11 cellular contexts compared by ENCODE assay signal in genomic region chr13:27968316-27969072, GRCh38. TPM values are rescaled to one million over a fixed set of nuclear protein-coding genes. Genes with fewer than 3 reads are reported as not detected.
DNase-seq lines count a peak whose midpoint lies in the region; ATAC-seq and TF ChIP-seq lines count a peak whose summit lies in the region.
"Had no signal": no experiment of that assay in that cellular context is flagged by ENCODE, and none has a peak within 500 bp of the region (broad histone marks: within the 10 kb centered on the region; RNA-seq: fewer than 3 reads in every experiment).

No MANE protein-coding gene starts in this region.

- H3K27ac ChIP-seq in HUES48 (ENCODE audit: low read depth, low read length) (no peak overlapping the region), body of pancreas (peak overlapping the region in 3 of 4 donors; percentile 72 to 76 (median 74))
- H3K27ac ChIP-seq: tibial artery had no signal

- H3K36me3 Mint-ChIP-seq in activated T-helper 1 cell treated with anti-CD3 and anti-CD28 coated beads, Interleukin-12 subunit alpha, Interleukin-12 subunit beta, Interleukin-2, Interleukin-4 antibody, amounts not matched to agents 30 ng/mL and 10 ng/mL and 1 ng/mL, durations not matched to agents 14 hours and 24 hours and 36 hours (ENCODE audit: low read depth), result peaks cover 2% of the 10 kb centered on the region
- H3K36me3 Mint-ChIP-seq: IgD-negative memory B cell had no signal

- H3K9ac ChIP-seq in HUES48 (ENCODE audit: low read depth, low read length) (no peak overlapping the region), mucosa of stomach (ENCODE audit: low read length) (peak overlapping the region; percentile 58)

- 1 to 2% methylated on average over 9 to 74 of the region's 85 CpGs for WGBS in body of pancreas, 2 donors

- peaks cover 100% of the 10 kb centered on the region for H3K27me3 ChIP-seq in HUES48 (ENCODE audit: control insufficient read depth, insufficient read depth, low read length)
- H3K27me3 ChIP-seq in body of pancreas, result peaks cover 0 to 13% of the 10 kb centered on the region in 2 donors
- peaks cover 79% of the 10 kb centered on the region for H3K27me3 ChIP-seq in mucosa of stomach (ENCODE audit: control insufficient read depth, insufficient read depth, low read length)

- H3K9me3 ChIP-seq in HUES48 (ENCODE audit: control insufficient read depth, insufficient read depth, low read length) (no peaks in the 10 kb centered on the region), body of pancreas (no peaks in the 10 kb centered on the region), mucosa of stomach (ENCODE audit: control insufficient read depth, low read length) (no peaks in the 10 kb centered on the region)
- H3K9me3 ChIP-seq: tibial artery had no signal

- H3K4me3 Mint-ChIP-seq in activated T-helper 1 cell treated with anti-CD3 and anti-CD28 coated beads, Interleukin-12 subunit alpha, Interleukin-12 subunit beta, Interleukin-2, Interleukin-4 antibody, amounts not matched to agents 30 ng/mL and 10 ng/mL and 1 ng/mL, durations not matched to agents 14 hours and 24 hours and 36 hours, result no peak overlapping the region

- TF ChIP-seq CTCF in body of pancreas (IDR thresholded peaks at IDR 0.05), result peak in 1 of 7 experiments; percentile 1

- peak in 1 of 3 donors; percentile 13 for TF ChIP-seq POLR2A in body of pancreas (IDR thresholded peaks at IDR 0.05)

- intact Hi-C loops in body of pancreas (cut with DNase I), result no loop called here
- intact Hi-C loops in activated T-helper 1 cell treated with anti-CD3 and anti-CD28 coated beads, Interleukin-12 subunit alpha, Interleukin-12 subunit beta, Interleukin-2, Interleukin-4 antibody, amounts not matched to agents 30 ng/mL and 10 ng/mL and 1 ng/mL, durations not matched to agents 14 hours and 24 hours and 36 hours (cut with micrococcal nuclease), result loop anchor here (1.0 to 5.0 kb wide), 4 partner anchors 8 to 176 kb away; partner anchors contain the start of gene GSX1

- H3K4me1 ChIP-seq in HUES48 (ENCODE audit: control insufficient read depth, insufficient read depth, low read length), result peaks cover 44% of the 10 kb centered on the region
- H3K4me1 ChIP-seq in body of pancreas, result peaks cover 28% of the 10 kb centered on the region
- peaks cover 35% of the 10 kb centered on the region for H3K4me1 ChIP-seq in mucosa of stomach (ENCODE audit: control insufficient read depth, insufficient read depth, low read length)

- H3K9me3 Mint-ChIP-seq in activated T-helper 1 cell treated with anti-CD3 and anti-CD28 coated beads, Interleukin-12 subunit alpha, Interleukin-12 subunit beta, Interleukin-2, Interleukin-4 antibody, amounts not matched to agents 30 ng/mL and 10 ng/mL and 1 ng/mL, durations not matched to agents 14 hours and 24 hours and 36 hours, result no peaks in the 10 kb centered on the region

- DNase-seq in COLO668 (lab: John Stamatoyannopoulos, UW; ENCODE audit: unreplicated experiment) (peak; percentile 90), body of pancreas (peak in 2 of 4 donors; percentile 39 to 48)
- DNase-seq in stimulated activated CD4-positive, alpha-beta T cell treated with anti-CD3 and anti-CD28 coated beads, Interleukin-2, amount 100 ng/mL, for 48 hours, result no peak
- DNase-seq in activated T-helper 1 cell treated with anti-CD3 and anti-CD28 coated beads, Interleukin-12 subunit alpha, Interleukin-12 subunit beta, Interleukin-2, Interleukin-4 antibody, amounts not matched to agents 30 ng/mL and 10 ng/mL and 1 ng/mL, durations not matched to agents 14 hours and 24 hours and 36 hours (ENCODE audit: low spot score), result no peak
- DNase-seq: midbrain, tibial artery had no signal

- H3K36me3 ChIP-seq in HUES48 (ENCODE audit: control insufficient read depth, insufficient read depth, low read length) (no peaks in the 10 kb centered on the region), body of pancreas (replicated peaks in 1 of 2; ENCODE audit: insufficient read depth in 1 of 2, low read depth in 2 of 2) (no peaks in the 10 kb centered on the region), mucosa of stomach (ENCODE audit: control insufficient read depth, insufficient read depth, low read length) (no peaks in the 10 kb centered on the region)
- H3K36me3 ChIP-seq: tibial artery had no signal

- peak overlapping the region; percentile 41 for H3K4me3 ChIP-seq in HUES48 (ENCODE audit: low read depth, low read length)
- peak overlapping the region; percentile 18 to 44 for H3K4me3 ChIP-seq in body of pancreas
- H3K4me3 ChIP-seq in mucosa of stomach (ENCODE audit: low read length), result peak overlapping the region; percentile 36

- peaks cover 72% of the 10 kb centered on the region for H3K27me3 Mint-ChIP-seq in activated T-helper 1 cell treated with anti-CD3 and anti-CD28 coated beads, Interleukin-12 subunit alpha, Interleukin-12 subunit beta, Interleukin-2, Interleukin-4 antibody, amounts not matched to agents 30 ng/mL and 10 ng/mL and 1 ng/mL, durations not matched to agents 14 hours and 24 hours and 36 hours (ENCODE audit: insufficient read depth)

- no peaks in the 10 kb centered on the region for H3K4me1 Mint-ChIP-seq in activated T-helper 1 cell treated with anti-CD3 and anti-CD28 coated beads, Interleukin-12 subunit alpha, Interleukin-12 subunit beta, Interleukin-2, Interleukin-4 antibody, amounts not matched to agents 30 ng/mL and 10 ng/mL and 1 ng/mL, durations not matched to agents 14 hours and 24 hours and 36 hours (ENCODE audit: low read depth)

- ATAC-seq in body of pancreas, result peak; percentile 33
- no peak for ATAC-seq in HG02763 (IDR thresholded peaks at IDR 0.05; ENCODE audit: unreplicated experiment)
- ATAC-seq in HG03175 (IDR thresholded peaks at IDR 0.05; ENCODE audit: unreplicated experiment), result no peak

- H3K27ac Mint-ChIP-seq in activated T-helper 1 cell treated with anti-CD3 and anti-CD28 coated beads, Interleukin-12 subunit alpha, Interleukin-12 subunit beta, Interleukin-2, Interleukin-4 antibody, amounts not matched to agents 30 ng/mL and 10 ng/mL and 1 ng/mL, durations not matched to agents 14 hours and 24 hours and 36 hours, result no peak overlapping the region

RNA-seq across cellular contexts. Expression of gene CDX2, which starts 0.6 kb away (rescaled TPM):
- total RNA-seq in body of pancreas, result 1 to 10 TPM; 1.3 to 1.6 TPM
- not detected in 2 replicates for total RNA-seq in activated T-helper 1 cell treated with anti-CD3 and anti-CD28 coated beads, Interleukin-12 subunit alpha, Interleukin-12 subunit beta, Interleukin-2, Interleukin-4 antibody, amounts not matched to agents 30 ng/mL and 10 ng/mL and 1 ng/mL, durations not matched to agents 14 hours and 24 hours and 36 hours

RNA-seq across cellular contexts. Expression of gene URAD, which starts 20.0 kb away (rescaled TPM):
- total RNA-seq in body of pancreas, result not detected
- not detected in 2 replicates for total RNA-seq in activated T-helper 1 cell treated with anti-CD3 and anti-CD28 coated beads, Interleukin-12 subunit alpha, Interleukin-12 subunit beta, Interleukin-2, Interleukin-4 antibody, amounts not matched to agents 30 ng/mL and 10 ng/mL and 1 ng/mL, durations not matched to agents 14 hours and 24 hours and 36 hours

RNA-seq across cellular contexts. Expression of gene PDX1, which starts 48.7 kb away (rescaled TPM):
- total RNA-seq in body of pancreas, result 10 to 100 TPM in 1 of 2 donors, 1 to 10 TPM in 1; 6.5 to 25.1 TPM
- total RNA-seq in activated T-helper 1 cell treated with anti-CD3 and anti-CD28 coated beads, Interleukin-12 subunit alpha, Interleukin-12 subunit beta, Interleukin-2, Interleukin-4 antibody, amounts not matched to agents 30 ng/mL and 10 ng/mL and 1 ng/mL, durations not matched to agents 14 hours and 24 hours and 36 hours, result not detected in 2 replicates
